8 cellular contexts compared by ENCODE assay signal in genomic region chr17:62479895-62480253, GRCh38. TPM values are rescaled to one million over a fixed set of nuclear protein-coding genes. Genes with fewer than 3 reads are reported as not detected.
DNase-seq lines count a peak whose midpoint lies in the region; ATAC-seq and TF ChIP-seq lines count a peak whose summit lies in the region.
"Not testable (repeated sequence)": the region's sequence is repeated elsewhere in the genome, so short reads cannot be mapped to it uniquely, and the experiment has no call there.

No MANE protein-coding gene starts in this region.

- H2BK12ac ChIP-seq in H9 (ENCODE audit: insufficient read length, low read depth, low read length) = not testable (repeated sequence)

- not testable (repeated sequence) for TF ChIP-seq CTCF in AG09309 (IDR thresholded peaks at IDR 0.05; ENCODE audit: control insufficient read depth, insufficient read depth, low read depth, low read length, missing control alignments); H9 (conservative IDR thresholded peaks at IDR 0.05); activated CD8-positive, alpha-beta T cell treated with anti-CD3 and anti-CD28 coated beads for 36 hours (IDR thresholded peaks at IDR 0.05); hepatocyte (IDR thresholded peaks at IDR 0.05; ENCODE audit: poor library complexity)

- H3K4me3 ChIP-seq in AG09309 (ENCODE audit: control insufficient read depth, low read depth, low read length) = peak overlapping the region; percentile 63
- peak overlapping the region; percentile 56 for H3K4me3 ChIP-seq in NT2/D1 (ENCODE audit: insufficient read length, low read depth)
- peak overlapping the region; percentile 46 for H3K4me3 ChIP-seq in hepatocyte
- H3K4me3 ChIP-seq in naive thymus-derived CD4-positive, alpha-beta T cell (ENCODE audit: low read length) = peak overlapping the region; percentile 53

- H2AK5ac ChIP-seq in H9 (ENCODE audit: insufficient read length, low read length) = not testable (repeated sequence)

- H3K36me3 Mint-ChIP-seq in H9 (ENCODE audit: insufficient read depth in 1 of 3, low read depth in 3 of 3) = peaks cover 14 to 40% (median 34%) of the 10 kb centered on the region in 3 experiments; a peak in 6 of 7 replicates
- peaks cover 17% of the 10 kb centered on the region for H3K36me3 Mint-ChIP-seq in activated CD8-positive, alpha-beta T cell treated with anti-CD3 and anti-CD28 coated beads for 36 hours (ENCODE audit: low read depth)
- H3K36me3 Mint-ChIP-seq in naive thymus-derived CD4-positive, alpha-beta T cell = peaks cover 0 to 11% (median 0%) of the 10 kb centered on the region in 5 donors
- peaks cover 6 to 18% of the 10 kb centered on the region in 2 donors for H3K36me3 Mint-ChIP-seq in stimulated activated naive B cell treated with anti-CD40 and anti-IgM and Interleukin-4, amounts not matched to agents 10 μg/mL and 1 μg/mL and 100 μg/mL, for 72 hours

- not testable (repeated sequence) for H3K14ac ChIP-seq in H9 (ENCODE audit: insufficient read depth, low read length)

- H4K20me1 ChIP-seq in H9 (ENCODE audit: control insufficient read depth, insufficient read depth, insufficient read length) = not testable (repeated sequence)
- peaks cover 34% of the 10 kb centered on the region for H4K20me1 ChIP-seq in hepatocyte (ENCODE audit: insufficient read depth, poor library complexity, severe bottlenecking)

- H3K18ac ChIP-seq in H9 (ENCODE audit: insufficient read length, low read depth, low read length) = peak overlapping the region; percentile 48

- not testable (repeated sequence) for H4K5ac ChIP-seq in H9 (ENCODE audit: insufficient read length, low read depth, low read length)

- POLR2A ChIA-PET in activated CD8-positive, alpha-beta T cell treated with anti-CD3 and anti-CD28 coated beads for 36 hours (lab: Charles Lee); naive thymus-derived CD4-positive, alpha-beta T cell (lab: Charles Lee): not testable (repeated sequence)

- not testable (repeated sequence) for H3K9me2 ChIP-seq in hepatocyte (replicated peaks; ENCODE audit: insufficient read depth)

- H3K27ac Mint-ChIP-seq in H9 = peak overlapping the region; percentile 91 to 98 (median 91)
- H3K27ac Mint-ChIP-seq in activated CD8-positive, alpha-beta T cell treated with anti-CD3 and anti-CD28 coated beads for 36 hours = peak overlapping the region; percentile 94
- H3K27ac Mint-ChIP-seq in naive thymus-derived CD4-positive, alpha-beta T cell = peak overlapping the region; percentile 90 to 98 (median 94)
- H3K27ac Mint-ChIP-seq in stimulated activated naive B cell treated with anti-CD40 and anti-IgM and Interleukin-4, amounts not matched to agents 10 μg/mL and 1 μg/mL and 100 μg/mL, for 72 hours = peak overlapping the region; percentile 94

- DNase-seq in AG09309 (ENCODE audit: low read depth); H9; NT2/D1 (ENCODE audit: low read depth, low spot score); activated CD8-positive, alpha-beta T cell treated with anti-CD3 and anti-CD28 coated beads for 36 hours; hepatocyte (ENCODE audit: low spot score); stimulated activated naive B cell treated with anti-CD40 and anti-IgM and Interleukin-4, amounts not matched to agents 10 μg/mL and 1 μg/mL and 100 μg/mL, for 72 hours: not testable (repeated sequence)
- peak in 1 of 9 donors; percentile 7 for DNase-seq in naive thymus-derived CD4-positive, alpha-beta T cell

- H3K79me1 ChIP-seq in H9 (ENCODE audit: insufficient read depth, low read depth, low read length, poor library complexity, severe bottlenecking) = not testable (repeated sequence)

- H3K9ac ChIP-seq in H9 (ENCODE audit: extremely low read depth, insufficient read length, low read length) = peak overlapping the region; percentile 83
- H3K9ac ChIP-seq in NT2/D1 (ENCODE audit: insufficient read length, low read depth) = peak overlapping the region; percentile 80

- peak overlapping the region; percentile 91 to 96 for H3K4me3 Mint-ChIP-seq in H9
- peak overlapping the region; percentile 87 for H3K4me3 Mint-ChIP-seq in activated CD8-positive, alpha-beta T cell treated with anti-CD3 and anti-CD28 coated beads for 36 hours
- peak overlapping the region; percentile 87 to 95 (median 92) for H3K4me3 Mint-ChIP-seq in naive thymus-derived CD4-positive, alpha-beta T cell
- H3K4me3 Mint-ChIP-seq in stimulated activated naive B cell treated with anti-CD40 and anti-IgM and Interleukin-4, amounts not matched to agents 10 μg/mL and 1 μg/mL and 100 μg/mL, for 72 hours = peak overlapping the region; percentile 84 to 86

- CTCF ChIA-PET in activated CD8-positive, alpha-beta T cell treated with anti-CD3 and anti-CD28 coated beads for 36 hours (lab: Charles Lee); naive thymus-derived CD4-positive, alpha-beta T cell (lab: Charles Lee): not testable (repeated sequence)

- H3K79me2 ChIP-seq in H9 (ENCODE audit: insufficient read depth, low read length) = not testable (repeated sequence)
- peaks cover 66% of the 10 kb centered on the region for H3K79me2 ChIP-seq in hepatocyte

- intact Hi-C loops in activated CD8-positive, alpha-beta T cell treated with anti-CD3 and anti-CD28 coated beads for 36 hours (cut with micrococcal nuclease) = not testable (repeated sequence)
- intact Hi-C loops in naive thymus-derived CD4-positive, alpha-beta T cell (cut with micrococcal nuclease) = loop anchor here (2.0 to 5.0 kb wide), 4 partner anchors 57 to 1803 kb away; partner anchors contain the start of genes BCAS3 (in 1 of the 2), MED13 (in 1 of the 2) and METTL2A (in 1 of the 2)

- H3K9me3 ChIP-seq in H9 (ENCODE audit: control insufficient read depth, low read depth, low read length); NT2/D1 (ENCODE audit: insufficient read depth, low read length); hepatocyte (ENCODE audit: low read depth); naive thymus-derived CD4-positive, alpha-beta T cell (ENCODE audit: control insufficient read depth in 2 of 3, low read length in 3 of 3): not testable (repeated sequence)

- not testable (repeated sequence) for H3K9me3 Mint-ChIP-seq in H9; activated CD8-positive, alpha-beta T cell treated with anti-CD3 and anti-CD28 coated beads for 36 hours; naive thymus-derived CD4-positive, alpha-beta T cell; stimulated activated naive B cell treated with anti-CD40 and anti-IgM and Interleukin-4, amounts not matched to agents 10 μg/mL and 1 μg/mL and 100 μg/mL, for 72 hours

- peaks cover 13 to 27% of the 10 kb centered on the region in 2 experiments for H3K4me1 Mint-ChIP-seq in H9
- H3K4me1 Mint-ChIP-seq in activated CD8-positive, alpha-beta T cell treated with anti-CD3 and anti-CD28 coated beads for 36 hours (ENCODE audit: low read depth) = peaks cover 31% of the 10 kb centered on the region
- H3K4me1 Mint-ChIP-seq in naive thymus-derived CD4-positive, alpha-beta T cell = peaks cover 23 to 59% (median 45%) of the 10 kb centered on the region in 7 donors
- peaks cover 13 to 34% of the 10 kb centered on the region in 2 donors for H3K4me1 Mint-ChIP-seq in stimulated activated naive B cell treated with anti-CD40 and anti-IgM and Interleukin-4, amounts not matched to agents 10 μg/mL and 1 μg/mL and 100 μg/mL, for 72 hours

- not testable (repeated sequence) for H2BK15ac ChIP-seq in H9 (ENCODE audit: low read depth, low read length)

- H2BK20ac ChIP-seq in H9 (ENCODE audit: low read depth, low read length, poor library complexity, severe bottlenecking) = not testable (repeated sequence)

- not testable (repeated sequence) for H3T11ph ChIP-seq in H9 (ENCODE audit: low read length)

- H3K4me2 ChIP-seq in H9 (ENCODE audit: insufficient read depth, insufficient read length, low read length) = peak overlapping the region; percentile 68
- peak overlapping the region; percentile 79 for H3K4me2 ChIP-seq in hepatocyte

- H3K27ac ChIP-seq in H9 (ENCODE audit: insufficient read length, low read depth, low read length) = not testable (repeated sequence)
- peak overlapping the region; percentile 54 for H3K27ac ChIP-seq in cingulate gyrus (ENCODE audit: low read depth, low read length)
- H3K27ac ChIP-seq in hepatocyte = peak overlapping the region; percentile 98
- H3K27ac ChIP-seq in naive thymus-derived CD4-positive, alpha-beta T cell (ENCODE audit: low read depth, low read length) = peak overlapping the region; percentile 90

- not testable (repeated sequence) for H3K4me1 ChIP-seq in H9 (ENCODE audit: insufficient read depth, low read length); NT2/D1 (ENCODE audit: insufficient read depth, insufficient read length); hepatocyte (ENCODE audit: insufficient read depth); naive thymus-derived CD4-positive, alpha-beta T cell (ENCODE audit: control insufficient read depth in 2 of 2, insufficient read depth in 2 of 2, low read length in 2 of 2)

- not testable (repeated sequence) for H3K23ac ChIP-seq in H9 (ENCODE audit: insufficient read length, low read depth, low read length)

- no CpG with 5 or more reads among the region's 5 CpGs for WGBS in H9 (ENCODE audit: extremely low coverage, insufficient read length, low lambda C conversion rate)
- 15% methylated on average over 5 of the region's 5 CpGs for WGBS in hepatocyte (ENCODE audit: low lambda C conversion rate, missing lambda C conversion rate)

- not testable (repeated sequence) for H2AFZ ChIP-seq in H9 (ENCODE audit: low read length)
- peak overlapping the region; percentile 12 for H2AFZ ChIP-seq in hepatocyte

- not testable (repeated sequence) for H3K27me3 ChIP-seq in H9 (ENCODE audit: insufficient read depth, low read length); NT2/D1 (ENCODE audit: insufficient read depth, insufficient read length); hepatocyte; naive thymus-derived CD4-positive, alpha-beta T cell (ENCODE audit: control insufficient read depth in 2 of 2, insufficient read depth in 2 of 2, low read length in 2 of 2)

- H4K91ac ChIP-seq in H9 (ENCODE audit: insufficient read length, low read depth, low read length) = not testable (repeated sequence)

- peaks cover 22% of the 10 kb centered on the region for H3K36me3 ChIP-seq in NT2/D1 (ENCODE audit: insufficient read depth, insufficient read length, low read length)
- not testable (repeated sequence) for H3K36me3 ChIP-seq in hepatocyte (replicated peaks; ENCODE audit: insufficient read depth, low read depth); naive thymus-derived CD4-positive, alpha-beta T cell (ENCODE audit: control insufficient read depth in 2 of 3, insufficient read depth in 3 of 3, low read length in 3 of 3)

- not testable (repeated sequence) for ATAC-seq in activated CD8-positive, alpha-beta T cell treated with anti-CD3 and anti-CD28 coated beads for 36 hours; naive thymus-derived CD4-positive, alpha-beta T cell; stimulated activated naive B cell treated with anti-CD40 and anti-IgM and Interleukin-4, amounts not matched to agents 10 μg/mL and 1 μg/mL and 100 μg/mL, for 72 hours (replicated peaks)

- not testable (repeated sequence) for H3K4ac ChIP-seq in H9 (ENCODE audit: low read depth, low read length)

- H2BK5ac ChIP-seq in H9 (ENCODE audit: insufficient read length, low read length) = not testable (repeated sequence)

- H3K27me3 Mint-ChIP-seq in H9 (ENCODE audit: low read depth); activated CD8-positive, alpha-beta T cell treated with anti-CD3 and anti-CD28 coated beads for 36 hours; naive thymus-derived CD4-positive, alpha-beta T cell; stimulated activated naive B cell treated with anti-CD40 and anti-IgM and Interleukin-4, amounts not matched to agents 10 μg/mL and 1 μg/mL and 100 μg/mL, for 72 hours: not testable (repeated sequence)

- not testable (repeated sequence) for H3K23me2 ChIP-seq in H9 (ENCODE audit: insufficient read length, low read depth, low read length, poor library complexity, severe bottlenecking)

- not testable (repeated sequence) for H2BK120ac ChIP-seq in H9 (ENCODE audit: low read depth, low read length, poor library complexity, severe bottlenecking)

- H4K8ac ChIP-seq in H9 (replicated peaks; ENCODE audit: insufficient read length, low read depth, low read length) = not testable (repeated sequence)

- H3K56ac ChIP-seq in H9 (ENCODE audit: insufficient read length, low read depth, low read length) = not testable (repeated sequence)

RNA-seq across cellular contexts. Expression of gene TLK2, which starts 1.2 kb away (rescaled TPM):
- total RNA-seq in H9 (2021) (63.7 and 67.0 TPM in 2 replicates), hepatocyte (32.5 and 44.7 TPM in 2 replicates)
- 10 to 100 TPM; 24.8 to 26.8 TPM for total RNA-seq in activated CD8-positive, alpha-beta T cell treated with anti-CD3 and anti-CD28 coated beads for 36 hours
- 19.4 and 22.7 TPM in 2 replicates for polyA plus RNA-seq in hepatocyte
- total RNA-seq in naive thymus-derived CD4-positive, alpha-beta T cell = 10 to 100 TPM; 48.1 to 84.8 (median 68.6) TPM
- polyA plus RNA-seq in naive thymus-derived CD4-positive, alpha-beta T cell = 10 to 100 TPM in 1 of 2 donors, 1 to 10 TPM in 1; 7.6 to 12.0 TPM

RNA-seq across cellular contexts. Expression of gene METTL2A, which starts 56.2 kb away (rescaled TPM):
- total RNA-seq in H9 (2021) (37.6 and 39.3 TPM in 2 replicates), hepatocyte (13.1 and 18.1 TPM in 2 replicates)
- 10 to 100 TPM; 29.7 to 29.8 TPM for total RNA-seq in activated CD8-positive, alpha-beta T cell treated with anti-CD3 and anti-CD28 coated beads for 36 hours
- 8.8 and 13.6 TPM in 2 replicates for polyA plus RNA-seq in hepatocyte
- 10 to 100 TPM in 4 of 5 experiments, 1 to 10 TPM in 1; 8.8 to 20.9 (median 15.2) TPM for total RNA-seq in naive thymus-derived CD4-positive, alpha-beta T cell
- polyA plus RNA-seq in naive thymus-derived CD4-positive, alpha-beta T cell = 10 to 100 TPM; 14.7 to 18.1 TPM
